ENCODE assay signal across 20 cellular contexts in the genomic region with DNA sequence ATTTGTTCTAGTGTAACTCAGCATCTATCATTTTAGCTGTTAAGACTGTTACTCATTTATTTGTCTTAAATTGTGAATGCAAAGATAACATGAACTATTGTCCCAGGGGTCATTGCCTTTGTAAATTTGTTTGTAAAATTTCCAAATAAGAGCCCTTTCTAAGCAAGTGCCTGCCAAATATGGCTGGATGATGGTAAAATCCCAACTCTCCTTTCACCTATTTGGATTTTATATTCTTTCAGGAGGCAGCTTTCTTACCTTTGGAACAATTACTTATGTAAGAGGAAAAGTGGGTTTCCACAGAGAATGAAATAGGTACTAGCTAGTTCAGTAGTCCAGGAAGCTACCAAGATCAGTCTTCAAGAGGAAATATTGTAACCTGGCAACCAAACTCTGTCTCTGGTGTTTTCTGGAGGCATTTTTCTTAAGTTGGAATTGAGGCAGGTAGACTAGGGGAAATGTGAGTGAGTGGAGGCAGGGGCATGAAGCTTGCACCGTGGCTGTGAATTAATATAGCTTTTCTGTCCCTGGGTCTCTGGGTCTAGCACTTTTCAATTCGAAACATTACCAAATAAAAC.
DNase-seq lines count a peak whose midpoint lies in the region; ATAC-seq and TF ChIP-seq lines count a peak whose summit lies in the region.
"Had no signal": no experiment of that assay in that cellular context is flagged by ENCODE, and none has a peak within 500 bp of the region (broad histone marks: within the 10 kb centered on the region; RNA-seq: fewer than 3 reads in every experiment).

No MANE protein-coding gene starts in this region.

- WGBS in right lobe of liver (ENCODE audit: insufficient coverage, low coverage, low lambda C conversion rate, missing lambda C conversion rate) = 49% methylated on average over 2 of the region's 2 CpGs

- peak overlapping the region; percentile 14 for H2AFZ ChIP-seq in ACC112 (ENCODE audit: low read length, unreplicated experiment)
- H2AFZ ChIP-seq: GM23248 had no signal

- H3K9me3 ChIP-seq in HEK293 (ENCODE audit: control insufficient read depth, insufficient read depth, low read depth, low read length) (no peaks in the 10 kb centered on the region; the same call in 1 of the 2 replicates), right lobe of liver (no peaks in the 10 kb centered on the region)
- H3K9me3 ChIP-seq: SJSA1 had no signal

- TF ChIP-seq POLR2A in right lobe of liver (IDR thresholded peaks at IDR 0.05) = no peak

- H3K36me3 ChIP-seq in ACC112 (ENCODE audit: insufficient read depth, low read length) = no peaks in the 10 kb centered on the region
- peaks cover 0 to 10% of the 10 kb centered on the region in 2 experiments; a peak in 2 of 3 replicates for H3K36me3 ChIP-seq in HEK293 (ENCODE audit: control insufficient read depth in 2 of 2, insufficient read depth in 1 of 2, low read length in 2 of 2)
- no peaks in the 10 kb centered on the region for H3K36me3 ChIP-seq in right lobe of liver
- H3K36me3 ChIP-seq: SJSA1 had no signal

- H3K4me1 ChIP-seq in ACC112 (ENCODE audit: control insufficient read depth, insufficient read depth, low read length, unreplicated experiment) (peaks cover 3% of the 10 kb centered on the region), HEK293 (ENCODE audit: control insufficient read depth, insufficient read depth, low read length) (peaks cover 8% of the 10 kb centered on the region), right lobe of liver (peaks cover 0 to 27% (median 2%) of the 10 kb centered on the region in 4 donors)

- POLR2A ChIA-PET in HEK293 (lab: Yijun Ruan, JAX) = interaction anchor here (1.0 kb wide), 1 partner anchor 14 kb away, joined by 3 read pairs; no protein-coding TSS in a partner anchor

- intact Hi-C loops in right lobe of liver (cut with DNase I) = no loop called here

- CTCF ChIA-PET in HEK293 (lab: Yijun Ruan, JAX) = interaction anchor here (0.6 to 4.1 kb wide), 4 partner anchors 24 to 741 kb away, joined by 3 to 25 read pairs (median 4); no protein-coding TSS in a partner anchor

- peak overlapping the region; percentile 29 for H3K27ac ChIP-seq in ACC112 (ENCODE audit: low read depth, low read length)
- H3K27ac ChIP-seq in HEK293 (ENCODE audit: extremely low read depth, low read depth, low read length) = no peak overlapping the region
- H3K27ac ChIP-seq in right lobe of liver = peak overlapping the region in 2 of 3 donors; percentile 70 to 77
- H3K27ac ChIP-seq: GM23248, SJSA1 had no signal

- TF ChIP-seq CTCF in HEK293 (tag by site-specific recombination; IDR thresholded peaks at IDR 0.05) (no peak), right lobe of liver (IDR thresholded peaks at IDR 0.05) (no peak)

- H3K79me2 ChIP-seq in ACC112 (ENCODE audit: control insufficient read depth, insufficient read depth, low read length, unreplicated experiment) = peaks cover 17% of the 10 kb centered on the region

- H3K27me3 ChIP-seq in ACC112 (ENCODE audit: insufficient read depth, low read length) = no peaks in the 10 kb centered on the region
- H3K27me3 ChIP-seq in right lobe of liver = no peaks in the 10 kb centered on the region
- H3K27me3 ChIP-seq: SJSA1 had no signal

- DNase-seq in dermis blood vessel endothelial cell = peak; percentile 58
- no peak for DNase-seq in right lobe of liver
- no peak for DNase-seq in NCI-H345 (lab: John Stamatoyannopoulos, UW)
- DNase-seq in SW480 (ENCODE audit: low spot score) = no peak
- DNase-seq in NCI-H345 treated with DMSO at 0.1 percent for 48 hours (lab: John Stamatoyannopoulos, UW; ENCODE audit: unreplicated experiment) = no peak
- DNase-seq: CD4-positive, CD25-positive, alpha-beta regulatory T cell; COR-L47; GM23248; HCEC 1CT; Kasumi-1; NCI-H1694; NCI-H2081; NCI-H2171; NCI-H446 treated with DMSO at 0.1 percent for 48 hours; NCI-H526 treated with DMSO at 0.1 percent for 48 hours; SW 1271 had no signal

- peak; percentile 38 to 67 (median 43) for ATAC-seq in right lobe of liver
- ATAC-seq: Right ventricle myocardium inferior had no signal

- H3K4me3 ChIP-seq in ACC112 (ENCODE audit: low read depth, low read length) (no peak overlapping the region), HEK293 (ENCODE audit: low read depth, low read length) (no peak overlapping the region), right lobe of liver (no peak overlapping the region)
- H3K4me3 ChIP-seq: GM23248, SJSA1 had no signal

TF ChIP-seq in HEK293, 187 proteins besides CTCF, POLR2A, EP300 and RAD21:
- TF ChIP-seq, protein P1, sequence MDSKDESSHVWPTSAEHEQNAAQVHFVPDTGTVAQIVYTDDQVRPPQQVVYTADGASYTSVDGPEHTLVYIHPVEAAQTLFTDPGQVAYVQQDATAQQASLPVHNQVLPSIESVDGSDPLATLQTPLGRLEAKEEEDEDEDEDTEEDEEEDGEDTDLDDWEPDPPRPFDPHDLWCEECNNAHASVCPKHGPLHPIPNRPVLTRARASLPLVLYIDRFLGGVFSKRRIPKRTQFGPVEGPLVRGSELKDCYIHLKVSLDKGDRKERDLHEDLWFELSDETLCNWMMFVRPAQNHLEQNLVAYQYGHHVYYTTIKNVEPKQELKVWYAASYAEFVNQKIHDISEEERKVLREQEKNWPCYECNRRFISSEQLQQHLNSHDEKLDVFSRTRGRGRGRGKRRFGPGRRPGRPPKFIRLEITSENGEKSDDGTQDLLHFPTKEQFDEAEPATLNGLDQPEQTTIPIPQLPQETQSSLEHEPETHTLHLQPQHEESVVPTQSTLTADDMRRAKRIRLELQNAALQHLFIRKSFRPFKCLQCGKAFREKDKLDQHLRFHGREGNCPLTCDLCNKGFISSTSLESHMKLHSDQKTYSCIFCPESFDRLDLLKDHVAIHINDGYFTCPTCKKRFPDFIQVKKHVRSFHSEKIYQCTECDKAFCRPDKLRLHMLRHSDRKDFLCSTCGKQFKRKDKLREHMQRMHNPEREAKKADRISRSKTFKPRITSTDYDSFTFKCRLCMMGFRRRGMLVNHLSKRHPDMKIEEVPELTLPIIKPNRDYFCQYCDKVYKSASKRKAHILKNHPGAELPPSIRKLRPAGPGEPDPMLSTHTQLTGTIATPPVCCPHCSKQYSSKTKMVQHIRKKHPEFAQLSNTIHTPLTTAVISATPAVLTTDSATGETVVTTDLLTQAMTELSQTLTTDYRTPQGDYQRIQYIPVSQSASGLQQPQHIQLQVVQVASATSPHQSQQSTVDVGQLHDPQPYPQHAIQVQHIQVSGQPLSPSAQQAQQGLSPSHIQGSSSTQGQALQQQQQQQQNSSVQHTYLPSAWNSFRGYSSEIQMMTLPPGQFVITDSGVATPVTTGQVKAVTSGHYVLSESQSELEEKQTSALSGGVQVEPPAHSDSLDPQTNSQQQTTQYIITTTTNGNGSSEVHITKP (tag by site-specific recombination; IDR thresholded peaks at IDR 0.05) = 0 out of 2 replicates have a peak, but pooled peaks have one; percentile 23
- TF ChIP-seq ZNF302 (tag by site-specific recombination; IDR thresholded peaks at IDR 0.05; ENCODE audit: low read depth) = no peak
TF ChIP-seq in HEK293: peak in this region for 1.
